Comparison of ENCODE assay signal across 13 cellular contexts in genomic region chr3:187994221-187995085, GRCh38.
A peak's percentile ranks its signal among the peaks of the same experiment; 100 is the strongest.
DNase-seq lines count a peak whose midpoint lies in the region; ATAC-seq lines count a peak whose summit lies in the region.
"Had no signal": no experiment of that assay in that cellular context is flagged by ENCODE, and none has a peak within 500 bp of the region (broad histone marks: within the 10 kb centered on the region; RNA-seq: fewer than 3 reads in every experiment).

No MANE protein-coding gene starts in this region.

- peak overlapping the region; percentile 34 for H3K27ac Mint-ChIP-seq in activated T-cell treated with anti-CD3 and anti-CD28 coated beads, Interleukin-2, amount 50 U/mL, for 72 hours
- peak overlapping the region; percentile 79 to 86 for H3K27ac Mint-ChIP-seq in T-cell
- H3K27ac Mint-ChIP-seq: type B pancreatic cell, WTC11 had no signal

- peaks cover 3 to 6% of the 10 kb centered on the region in 2 donors for H3K9me3 Mint-ChIP-seq in activated T-cell treated with anti-CD3 and anti-CD28 coated beads, Interleukin-2, amount 50 U/mL, for 72 hours
- peaks cover 0 to 6% (median 0%) of the 10 kb centered on the region in 3 donors for H3K9me3 Mint-ChIP-seq in T-cell

- peak; percentile 89 for ATAC-seq in activated T-cell treated with anti-CD3 and anti-CD28 coated beads, Interleukin-2, amount 50 U/mL, for 72 hours (replicated peaks in 1 of 2)
- ATAC-seq in T-cell (replicated peaks in 1 of 4) = peak; percentile 80 to 88 (median 84)
- ATAC-seq in stimulated activated naive CD8-positive, alpha-beta T cell treated with anti-CD3 and anti-CD28 coated beads, Interleukin-15, Interleukin-2, amounts not matched to agents 100 U/mL and 50 U/mL, for 24 hours = peak; percentile 95
- ATAC-seq in HG03280 (IDR thresholded peaks at IDR 0.05; ENCODE audit: unreplicated experiment) = no peak
- no peak for ATAC-seq in GM18511 (IDR thresholded peaks at IDR 0.05; ENCODE audit: unreplicated experiment)
- ATAC-seq: WTC11 had no signal

- DNase-seq in activated T-cell treated with anti-CD3 and anti-CD28 coated beads, Interleukin-2, amount 50 U/mL, for 72 hours = peak in 1 of 2 donors; percentile 25
- DNase-seq in activated T-cell treated with anti-CD3 and anti-CD28 coated beads, Interleukin-2, amount 50 U/mL, for 48 hours = no peak
- DNase-seq in T-cell = peak in 9 of 34 experiments; percentile 9 to 39 (median 22)
- DNase-seq in dedifferentiated amniotic fluid mesenchymal stem cell (ENCODE audit: extremely low spot score) = peak; percentile 39
- no peak for DNase-seq in stimulated activated naive CD8-positive, alpha-beta T cell treated with anti-CD3 and anti-CD28 coated beads, Interleukin-15, Interleukin-2, amounts not matched to agents 100 U/mL and 50 U/mL, for 24 hours
- no peak for DNase-seq in mesenteric fat pad (ENCODE audit: low spot score)
- DNase-seq: C1 segment of cervical spinal cord, Peyer's patch, psoas muscle had no signal

- no peaks in the 10 kb centered on the region for H3K27me3 Mint-ChIP-seq in activated T-cell treated with anti-CD3 and anti-CD28 coated beads, Interleukin-2, amount 50 U/mL, for 72 hours (ENCODE audit: low read depth)
- no peaks in the 10 kb centered on the region for H3K27me3 Mint-ChIP-seq in T-cell
- H3K27me3 Mint-ChIP-seq: type B pancreatic cell had no signal

- H3K36me3 Mint-ChIP-seq in activated T-cell treated with anti-CD3 and anti-CD28 coated beads, Interleukin-2, amount 50 U/mL, for 72 hours (ENCODE audit: insufficient read depth in 2 of 2) = peaks cover 2% of the 10 kb centered on the region in 2 donors
- no peaks in the 10 kb centered on the region for H3K36me3 Mint-ChIP-seq in T-cell
- H3K36me3 Mint-ChIP-seq: type B pancreatic cell had no signal

- CTCF ChIA-PET in T-cell (lab: Charles Lee) = no interaction called here

- peaks cover 65% of the 10 kb centered on the region for H3K4me1 Mint-ChIP-seq in activated T-cell treated with anti-CD3 and anti-CD28 coated beads, Interleukin-2, amount 50 U/mL, for 72 hours (ENCODE audit: low read depth)
- peaks cover 77 to 85% (median 79%) of the 10 kb centered on the region in 3 donors for H3K4me1 Mint-ChIP-seq in T-cell

- H3K4me3 Mint-ChIP-seq in activated T-cell treated with anti-CD3 and anti-CD28 coated beads, Interleukin-2, amount 50 U/mL, for 72 hours = peak overlapping the region; percentile 9 to 33
- peak overlapping the region in 2 of 3 donors; percentile 32 to 68 for H3K4me3 Mint-ChIP-seq in T-cell
- H3K4me3 Mint-ChIP-seq: type B pancreatic cell, WTC11 had no signal

- POLR2A ChIA-PET in T-cell (lab: Charles Lee) = no interaction called here

Comparison
In these comparisons a context has a peak if more than half of its experiments do, and no peak if none do; other contexts are left out.
1. ATAC-seq: peak in activated T-cell treated with anti-CD3 and anti-CD28 coated beads, Interleukin-2, amount 50 U/mL, for 72 hours (2 of 2), T-cell (4 of 4) and stimulated activated naive CD8-positive, alpha-beta T cell treated with anti-CD3 and anti-CD28 coated beads, Interleukin-15, Interleukin-2, amounts not matched to agents 100 U/mL and 50 U/mL, for 24 hours (single experiment); none in HG03280 (single experiment) and GM18511 (single experiment).